In the genomic region with DNA sequence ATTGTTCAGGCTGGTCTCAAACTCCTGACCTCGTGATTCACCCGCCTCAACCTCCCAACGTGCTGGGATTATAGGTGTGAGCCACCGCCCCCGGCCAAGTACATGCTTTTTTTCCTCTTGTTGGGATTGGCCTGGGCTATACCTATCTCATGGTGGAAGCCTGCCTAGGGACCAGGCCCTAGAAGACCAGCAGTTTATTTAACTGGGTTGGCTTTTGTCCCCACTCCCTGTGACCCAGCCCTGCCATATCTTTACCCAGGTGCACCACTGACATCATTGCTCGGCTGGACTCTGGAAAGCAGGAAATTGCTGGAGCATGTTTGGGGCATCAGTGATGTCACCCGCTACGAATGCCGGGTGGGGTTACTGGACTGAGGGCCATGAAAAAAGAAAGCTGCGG, we compare ENCODE assay signal across 7 cellular contexts.
DNase-seq lines count a peak whose midpoint lies in the region; ATAC-seq, FAIRE-seq and TF ChIP-seq lines count a peak whose summit lies in the region.
"Not testable (repeated sequence)": the region's sequence is repeated elsewhere in the genome, so short reads cannot be mapped to it uniquely, and the experiment has no call there.

No MANE protein-coding gene starts in this region.

- not testable (repeated sequence) for H3K9me3 Mint-ChIP-seq in astrocyte (ENCODE audit: unreplicated experiment)

- ATAC-seq in lower lobe of right lung = not testable (repeated sequence)

- intact Hi-C loops in lower lobe of right lung (cut with DNase I) = not testable (repeated sequence)

- not testable (repeated sequence) for H2AFZ ChIP-seq in astrocyte (ENCODE audit: low read depth, low read length)

- H4K20me1 ChIP-seq in astrocyte (ENCODE audit: insufficient read depth, low read length) = not testable (repeated sequence)

- TF ChIP-seq CTCF in RWPE1 (conservative IDR thresholded peaks at IDR 0.05; ENCODE audit: low read depth); astrocyte (IDR thresholded peaks at IDR 0.05; ENCODE audit: insufficient read depth, low read depth, low read length); fibroblast of villous mesenchyme (IDR thresholded peaks at IDR 0.05; ENCODE audit: insufficient read depth, low read depth, low read length); lower lobe of right lung (IDR thresholded peaks at IDR 0.05): not testable (repeated sequence)

- H3K27ac Mint-ChIP-seq in astrocyte (ENCODE audit: unreplicated experiment) = not testable (repeated sequence)

- H3K36me3 Mint-ChIP-seq in astrocyte (ENCODE audit: low read depth, unreplicated experiment) = not testable (repeated sequence)

- H3K79me2 ChIP-seq in astrocyte (ENCODE audit: insufficient read depth, low read length) = not testable (repeated sequence)

- H3K4me1 Mint-ChIP-seq in astrocyte (ENCODE audit: low read depth, unreplicated experiment) = not testable (repeated sequence)

- H3K27ac ChIP-seq in RWPE1 (peak overlapping the region; percentile 90), astrocyte (ENCODE audit: low read depth, low read length) (peak overlapping the region; percentile 56), lower lobe of right lung (peak overlapping the region; percentile 53)

- POLR2A ChIA-PET in RWPE1 (lab: Yijun Ruan, JAX; ENCODE audit: low non-redundant PET) = not testable (repeated sequence)

- H3K9me3 ChIP-seq in astrocyte (ENCODE audit: insufficient read depth, low read depth, low read length); lower lobe of right lung: not testable (repeated sequence)

- FAIRE-seq in astrocyte (lab: Jason Lieb, UNC) = not testable (repeated sequence)

- not testable (repeated sequence) for H3K36me3 ChIP-seq in astrocyte (ENCODE audit: insufficient read depth, low read length); lower lobe of right lung

- not testable (repeated sequence) for H3K4me1 ChIP-seq in astrocyte (ENCODE audit: insufficient read depth, low read length); lower lobe of right lung

- not testable (repeated sequence) for H3K4me3 ChIP-seq in astrocyte (ENCODE audit: insufficient read depth, low read depth, low read length); fibroblast of villous mesenchyme (ENCODE audit: low read depth, low read length); lower lobe of right lung

- H3K27me3 ChIP-seq in astrocyte (ENCODE audit: insufficient read depth, low read length); lower lobe of right lung (ENCODE audit: low read depth): not testable (repeated sequence)

- H3K9ac ChIP-seq in astrocyte (ENCODE audit: low read length) = not testable (repeated sequence)

- H3K4me3 Mint-ChIP-seq in astrocyte (ENCODE audit: unreplicated experiment) = not testable (repeated sequence)

- not testable (repeated sequence) for H3K27me3 Mint-ChIP-seq in astrocyte (ENCODE audit: low read depth, unreplicated experiment)

- CTCF ChIA-PET in RWPE1 (lab: Yijun Ruan, JAX) = not testable (repeated sequence)

- H3K4me2 ChIP-seq in astrocyte (ENCODE audit: low read length) = not testable (repeated sequence)

- DNase-seq in Daoy (ENCODE audit: low read depth) = peak; percentile 12
- DNase-seq in HT1080 (ENCODE audit: low read depth) = peak; percentile 4
- not testable (repeated sequence) for DNase-seq in RWPE1 (ENCODE audit: low spot score); astrocyte (ENCODE audit: low read depth); lower lobe of right lung
- DNase-seq in dermis microvascular lymphatic vessel endothelial cell (ENCODE audit: low read depth in 2 of 2) = peak; percentile 33 to 65
- peak; percentile 2 for DNase-seq in fibroblast of villous mesenchyme (ENCODE audit: low read depth)
